Comparison of ENCODE assay signal across 8 cellular contexts in genomic region chr19:57410748-57411671, GRCh38. TPM values are rescaled to one million over a fixed set of nuclear protein-coding genes. Genes with fewer than 3 reads are reported as not detected.
DNase-seq lines count a peak whose midpoint lies in the region; ATAC-seq and TF ChIP-seq lines count a peak whose summit lies in the region.

ZNF17 (plus strand) TSS chr19:57411161; CDS start chr19:57413616, 2,455 bp downstream.

- peaks cover 20% of the 10 kb centered on the region for H3K36me3 ChIP-seq in muscle layer of colon (ENCODE audit: insufficient read depth, low read length)

- peaks cover 46% of the 10 kb centered on the region for H3K36me3 Mint-ChIP-seq in activated T-cell treated with anti-CD3 and anti-CD28 coated beads, Interleukin-2, amount 50 U/mL, for 24 hours (ENCODE audit: low read depth)

- H3K9me3 Mint-ChIP-seq in activated T-cell treated with anti-CD3 and anti-CD28 coated beads, Interleukin-2, amount 50 U/mL, for 24 hours = peaks cover 21% of the 10 kb centered on the region

- H3K9me3 ChIP-seq in muscle layer of colon (ENCODE audit: low read length) = peaks cover 10% of the 10 kb centered on the region

- H3K27me3 ChIP-seq in muscle layer of colon (ENCODE audit: control insufficient read depth in 1 of 2, insufficient read depth in 2 of 2, low read length in 2 of 2) = no peaks in the 10 kb centered on the region

- H3K27me3 Mint-ChIP-seq in activated T-cell treated with anti-CD3 and anti-CD28 coated beads, Interleukin-2, amount 50 U/mL, for 24 hours = no peaks in the 10 kb centered on the region

- H3K27ac ChIP-seq in muscle layer of colon (ENCODE audit: low read depth, low read length) = peak within 1 kb of the TSS; percentile 84

- H3K9ac ChIP-seq in muscle layer of colon (ENCODE audit: low read length) = peak within 1 kb of the TSS; percentile 32

- H3K4me1 ChIP-seq in muscle layer of colon (ENCODE audit: insufficient read depth, low read length) = peaks cover 8% of the 10 kb centered on the region

- peak within 1 kb of the TSS; percentile 92 for H3K27ac Mint-ChIP-seq in activated T-cell treated with anti-CD3 and anti-CD28 coated beads, Interleukin-2, amount 50 U/mL, for 24 hours

- ATAC-seq in GM21723 (IDR thresholded peaks at IDR 0.05; ENCODE audit: unreplicated experiment) = peak; percentile 98
- peak; percentile 99 for ATAC-seq in esophagus mucosa

- peak within 1 kb of the TSS; percentile 93 to 98 for H3K4me3 ChIP-seq in muscle layer of colon (ENCODE audit: low read depth in 1 of 2, low read length in 2 of 2)

- peak within 1 kb of the TSS; percentile 96 for H3K4me3 Mint-ChIP-seq in activated T-cell treated with anti-CD3 and anti-CD28 coated beads, Interleukin-2, amount 50 U/mL, for 24 hours

- peaks cover 32% of the 10 kb centered on the region for H3K4me1 Mint-ChIP-seq in activated T-cell treated with anti-CD3 and anti-CD28 coated beads, Interleukin-2, amount 50 U/mL, for 24 hours (ENCODE audit: low read depth)

- DNase-seq in DMS53 treated with DMSO at 0.1 percent for 48 hours (lab: John Stamatoyannopoulos, UW; ENCODE audit: unreplicated experiment) (peak; percentile 85), KG1 (lab: John Stamatoyannopoulos, UW) (peak; percentile 96)
- peak; percentile 89 for DNase-seq in activated T-cell treated with anti-CD3 and anti-CD28 coated beads, Interleukin-2, amount 50 U/mL, for 24 hours
- DNase-seq in stimulated activated CD8-positive, alpha-beta memory T cell treated with anti-CD3 and anti-CD28 coated beads, Interleukin-7, amount 100 ng/mL, for 1 hour (ENCODE audit: low read depth in 2 of 2) = peak; percentile 78 to 86

TF ChIP-seq in PFSK-1, 5 proteins besides CTCF, POLR2A, EP300 and RAD21:
- TF ChIP-seq TAF1 (IDR thresholded peaks at IDR 0.05; ENCODE audit: borderline replicate concordance, insufficient read depth, low read length) = peak; percentile 83; the same call in 1 of the 2 replicates
- TF ChIP-seq, protein P1, sequence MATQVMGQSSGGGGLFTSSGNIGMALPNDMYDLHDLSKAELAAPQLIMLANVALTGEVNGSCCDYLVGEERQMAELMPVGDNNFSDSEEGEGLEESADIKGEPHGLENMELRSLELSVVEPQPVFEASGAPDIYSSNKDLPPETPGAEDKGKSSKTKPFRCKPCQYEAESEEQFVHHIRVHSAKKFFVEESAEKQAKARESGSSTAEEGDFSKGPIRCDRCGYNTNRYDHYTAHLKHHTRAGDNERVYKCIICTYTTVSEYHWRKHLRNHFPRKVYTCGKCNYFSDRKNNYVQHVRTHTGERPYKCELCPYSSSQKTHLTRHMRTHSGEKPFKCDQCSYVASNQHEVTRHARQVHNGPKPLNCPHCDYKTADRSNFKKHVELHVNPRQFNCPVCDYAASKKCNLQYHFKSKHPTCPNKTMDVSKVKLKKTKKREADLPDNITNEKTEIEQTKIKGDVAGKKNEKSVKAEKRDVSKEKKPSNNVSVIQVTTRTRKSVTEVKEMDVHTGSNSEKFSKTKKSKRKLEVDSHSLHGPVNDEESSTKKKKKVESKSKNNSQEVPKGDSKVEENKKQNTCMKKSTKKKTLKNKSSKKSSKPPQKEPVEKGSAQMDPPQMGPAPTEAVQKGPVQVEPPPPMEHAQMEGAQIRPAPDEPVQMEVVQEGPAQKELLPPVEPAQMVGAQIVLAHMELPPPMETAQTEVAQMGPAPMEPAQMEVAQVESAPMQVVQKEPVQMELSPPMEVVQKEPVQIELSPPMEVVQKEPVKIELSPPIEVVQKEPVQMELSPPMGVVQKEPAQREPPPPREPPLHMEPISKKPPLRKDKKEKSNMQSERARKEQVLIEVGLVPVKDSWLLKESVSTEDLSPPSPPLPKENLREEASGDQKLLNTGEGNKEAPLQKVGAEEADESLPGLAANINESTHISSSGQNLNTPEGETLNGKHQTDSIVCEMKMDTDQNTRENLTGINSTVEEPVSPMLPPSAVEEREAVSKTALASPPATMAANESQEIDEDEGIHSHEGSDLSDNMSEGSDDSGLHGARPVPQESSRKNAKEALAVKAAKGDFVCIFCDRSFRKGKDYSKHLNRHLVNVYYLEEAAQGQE (IDR thresholded peaks at IDR 0.05; ENCODE audit: insufficient read depth in 1 of 2, low read depth in 2 of 2, low read length in 2 of 2) = no peak
- TF ChIP-seq SIN3A (IDR thresholded peaks at IDR 0.05; ENCODE audit: borderline replicate concordance, insufficient read depth, low read length) = no peak
- peak; percentile 49 for TF ChIP-seq FOXP2 (optimal IDR thresholded peaks at IDR 0.05; ENCODE audit: borderline replicate concordance, extremely low read depth, extremely low read length, insufficient read depth)
- TF ChIP-seq POLR2AphosphoS5 (IDR thresholded peaks at IDR 0.05; ENCODE audit: low read depth, low read length) = peak; percentile 77
TF ChIP-seq in PFSK-1: peak in this region for 3.

RNA-seq across cellular contexts. Expression of gene ZNF17, which starts in this region (rescaled TPM):
- polyA plus RNA-seq in PFSK-1 (2012; ENCODE audit: insufficient read length, low read depth) = 0.65 TPM
- total RNA-seq in esophagus mucosa = 6.5 TPM

Comparison
In these comparisons a context has a peak if more than half of its experiments do, and no peak if none do; other contexts are left out.
1. Peak in every context shown above with its lines: DNase-seq, ATAC-seq, H3K4me3 ChIP-seq and H3K27ac ChIP-seq.